In the genomic region with DNA sequence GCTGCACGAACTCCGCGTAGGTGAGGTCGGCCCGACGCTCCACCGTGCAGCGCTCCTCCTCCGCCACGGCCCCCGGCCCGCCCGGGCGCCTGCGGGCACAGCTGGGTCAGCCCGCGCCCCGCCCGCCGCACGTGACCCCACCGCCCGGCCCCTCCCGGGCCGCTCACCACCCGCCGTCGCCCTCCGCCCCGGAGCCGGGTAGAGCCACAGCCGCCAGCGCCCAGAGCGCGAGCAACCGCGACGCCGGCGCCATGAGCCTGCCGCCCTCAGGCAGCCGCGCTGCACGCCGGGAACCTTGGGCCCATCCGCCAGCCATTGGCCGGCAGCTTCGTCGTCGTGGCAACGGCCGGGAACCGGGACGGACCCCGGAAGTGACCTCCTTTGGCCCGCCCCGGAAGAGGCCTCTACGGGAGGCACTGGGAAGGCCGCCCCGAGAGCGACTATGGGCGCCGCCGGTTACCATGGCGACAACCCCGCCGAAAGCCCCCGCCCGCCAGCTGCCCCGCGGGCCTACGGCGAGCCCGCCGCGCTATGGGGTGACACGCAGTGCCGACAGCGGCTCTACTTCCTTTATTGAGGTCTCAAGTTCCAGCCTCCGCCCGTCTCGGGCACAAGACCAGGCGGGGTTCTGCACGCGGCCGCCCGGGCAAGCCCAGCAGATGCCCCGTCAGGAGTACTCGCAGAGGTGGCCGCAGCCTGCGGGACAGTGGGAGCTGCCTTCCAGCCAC, we compare ENCODE assay signal across 1 cellular context.
TF ChIP-seq lines count a peak whose summit lies in the region.

A gene with protein sequence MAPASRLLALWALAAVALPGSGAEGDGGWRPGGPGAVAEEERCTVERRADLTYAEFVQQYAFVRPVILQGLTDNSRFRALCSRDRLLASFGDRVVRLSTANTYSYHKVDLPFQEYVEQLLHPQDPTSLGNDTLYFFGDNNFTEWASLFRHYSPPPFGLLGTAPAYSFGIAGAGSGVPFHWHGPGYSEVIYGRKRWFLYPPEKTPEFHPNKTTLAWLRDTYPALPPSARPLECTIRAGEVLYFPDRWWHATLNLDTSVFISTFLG (minus strand): TSS at position 268 of the 728 bp plus-strand sequence. CDS start 15 bp downstream, at position 253.

TF ChIP-seq in HEK293, 187 proteins besides CTCF, POLR2A, EP300 and RAD21 (continued from another document and continues in another):
- TF ChIP-seq, protein P1, sequence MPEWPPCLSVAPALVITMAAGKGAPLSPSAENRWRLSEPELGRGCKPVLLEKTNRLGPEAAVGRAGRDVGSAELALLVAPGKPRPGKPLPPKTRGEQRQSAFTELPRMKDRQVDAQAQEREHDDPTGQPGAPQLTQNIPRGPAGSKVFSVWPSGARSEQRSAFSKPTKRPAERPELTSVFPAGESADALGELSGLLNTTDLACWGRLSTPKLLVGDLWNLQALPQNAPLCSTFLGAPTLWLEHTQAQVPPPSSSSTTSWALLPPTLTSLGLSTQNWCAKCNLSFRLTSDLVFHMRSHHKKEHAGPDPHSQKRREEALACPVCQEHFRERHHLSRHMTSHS (tag by site-specific recombination; IDR thresholded peaks at IDR 0.05) = no peak
- peak; percentile 13; the same call in 1 of the 2 replicates for TF ChIP-seq KLF9 (tag by site-specific recombination; IDR thresholded peaks at IDR 0.05; ENCODE audit: low read depth)
- TF ChIP-seq ZNF423 (tag by site-specific recombination; IDR thresholded peaks at IDR 0.05) = peak; percentile 79
- TF ChIP-seq, protein P2, sequence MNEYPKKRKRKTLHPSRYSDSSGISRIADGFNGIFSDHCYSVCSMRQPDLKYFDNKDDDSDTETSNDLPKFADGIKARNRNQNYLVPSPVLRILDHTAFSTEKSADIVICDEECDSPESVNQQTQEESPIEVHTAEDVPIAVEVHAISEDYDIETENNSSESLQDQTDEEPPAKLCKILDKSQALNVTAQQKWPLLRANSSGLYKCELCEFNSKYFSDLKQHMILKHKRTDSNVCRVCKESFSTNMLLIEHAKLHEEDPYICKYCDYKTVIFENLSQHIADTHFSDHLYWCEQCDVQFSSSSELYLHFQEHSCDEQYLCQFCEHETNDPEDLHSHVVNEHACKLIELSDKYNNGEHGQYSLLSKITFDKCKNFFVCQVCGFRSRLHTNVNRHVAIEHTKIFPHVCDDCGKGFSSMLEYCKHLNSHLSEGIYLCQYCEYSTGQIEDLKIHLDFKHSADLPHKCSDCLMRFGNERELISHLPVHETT (tag by site-specific recombination; IDR thresholded peaks at IDR 0.05) = peak; percentile 28; the same call in 1 of the 2 replicates
- no peak for TF ChIP-seq ZNF292 (tag by site-specific recombination; IDR thresholded peaks at IDR 0.05; ENCODE audit: borderline replicate concordance, low read depth)
- TF ChIP-seq, protein P3, sequence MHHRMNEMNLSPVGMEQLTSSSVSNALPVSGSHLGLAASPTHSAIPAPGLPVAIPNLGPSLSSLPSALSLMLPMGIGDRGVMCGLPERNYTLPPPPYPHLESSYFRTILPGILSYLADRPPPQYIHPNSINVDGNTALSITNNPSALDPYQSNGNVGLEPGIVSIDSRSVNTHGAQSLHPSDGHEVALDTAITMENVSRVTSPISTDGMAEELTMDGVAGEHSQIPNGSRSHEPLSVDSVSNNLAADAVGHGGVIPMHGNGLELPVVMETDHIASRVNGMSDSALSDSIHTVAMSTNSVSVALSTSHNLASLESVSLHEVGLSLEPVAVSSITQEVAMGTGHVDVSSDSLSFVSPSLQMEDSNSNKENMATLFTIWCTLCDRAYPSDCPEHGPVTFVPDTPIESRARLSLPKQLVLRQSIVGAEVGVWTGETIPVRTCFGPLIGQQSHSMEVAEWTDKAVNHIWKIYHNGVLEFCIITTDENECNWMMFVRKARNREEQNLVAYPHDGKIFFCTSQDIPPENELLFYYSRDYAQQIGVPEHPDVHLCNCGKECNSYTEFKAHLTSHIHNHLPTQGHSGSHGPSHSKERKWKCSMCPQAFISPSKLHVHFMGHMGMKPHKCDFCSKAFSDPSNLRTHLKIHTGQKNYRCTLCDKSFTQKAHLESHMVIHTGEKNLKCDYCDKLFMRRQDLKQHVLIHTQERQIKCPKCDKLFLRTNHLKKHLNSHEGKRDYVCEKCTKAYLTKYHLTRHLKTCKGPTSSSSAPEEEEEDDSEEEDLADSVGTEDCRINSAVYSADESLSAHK (tag by site-specific recombination; IDR thresholded peaks at IDR 0.05) = peak; percentile 16; the same call in 1 of the 2 replicates
- TF ChIP-seq KLF10 (tag by site-specific recombination; IDR thresholded peaks at IDR 0.05) = peak; percentile 48; the same call in 1 of the 2 replicates
- no peak for TF ChIP-seq ZNF366 (tag by site-specific recombination; conservative IDR thresholded peaks at IDR 0.05)
- no peak for TF ChIP-seq ZNF560 (tag by site-specific recombination; IDR thresholded peaks at IDR 0.05; ENCODE audit: borderline replicate concordance)
- no peak for TF ChIP-seq ZNF544 (tag by site-specific recombination; IDR thresholded peaks at IDR 0.05)
- TF ChIP-seq, protein P4, sequence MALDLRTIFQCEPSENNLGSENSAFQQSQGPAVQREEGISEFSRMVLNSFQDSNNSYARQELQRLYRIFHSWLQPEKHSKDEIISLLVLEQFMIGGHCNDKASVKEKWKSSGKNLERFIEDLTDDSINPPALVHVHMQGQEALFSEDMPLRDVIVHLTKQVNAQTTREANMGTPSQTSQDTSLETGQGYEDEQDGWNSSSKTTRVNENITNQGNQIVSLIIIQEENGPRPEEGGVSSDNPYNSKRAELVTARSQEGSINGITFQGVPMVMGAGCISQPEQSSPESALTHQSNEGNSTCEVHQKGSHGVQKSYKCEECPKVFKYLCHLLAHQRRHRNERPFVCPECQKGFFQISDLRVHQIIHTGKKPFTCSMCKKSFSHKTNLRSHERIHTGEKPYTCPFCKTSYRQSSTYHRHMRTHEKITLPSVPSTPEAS (tag by site-specific recombination; IDR thresholded peaks at IDR 0.05) = no peak
- no peak for TF ChIP-seq ZNF658 (tag by site-specific recombination; IDR thresholded peaks at IDR 0.05)
- TF ChIP-seq ZSCAN30 (tag by site-specific recombination; IDR thresholded peaks at IDR 0.05) = peak; percentile 24
- TF ChIP-seq, protein P5, sequence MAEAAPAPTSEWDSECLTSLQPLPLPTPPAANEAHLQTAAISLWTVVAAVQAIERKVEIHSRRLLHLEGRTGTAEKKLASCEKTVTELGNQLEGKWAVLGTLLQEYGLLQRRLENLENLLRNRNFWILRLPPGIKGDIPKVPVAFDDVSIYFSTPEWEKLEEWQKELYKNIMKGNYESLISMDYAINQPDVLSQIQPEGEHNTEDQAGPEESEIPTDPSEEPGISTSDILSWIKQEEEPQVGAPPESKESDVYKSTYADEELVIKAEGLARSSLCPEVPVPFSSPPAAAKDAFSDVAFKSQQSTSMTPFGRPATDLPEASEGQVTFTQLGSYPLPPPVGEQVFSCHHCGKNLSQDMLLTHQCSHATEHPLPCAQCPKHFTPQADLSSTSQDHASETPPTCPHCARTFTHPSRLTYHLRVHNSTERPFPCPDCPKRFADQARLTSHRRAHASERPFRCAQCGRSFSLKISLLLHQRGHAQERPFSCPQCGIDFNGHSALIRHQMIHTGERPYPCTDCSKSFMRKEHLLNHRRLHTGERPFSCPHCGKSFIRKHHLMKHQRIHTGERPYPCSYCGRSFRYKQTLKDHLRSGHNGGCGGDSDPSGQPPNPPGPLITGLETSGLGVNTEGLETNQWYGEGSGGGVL (tag by site-specific recombination; IDR thresholded peaks at IDR 0.05) = no peak
- TF ChIP-seq, protein P6, sequence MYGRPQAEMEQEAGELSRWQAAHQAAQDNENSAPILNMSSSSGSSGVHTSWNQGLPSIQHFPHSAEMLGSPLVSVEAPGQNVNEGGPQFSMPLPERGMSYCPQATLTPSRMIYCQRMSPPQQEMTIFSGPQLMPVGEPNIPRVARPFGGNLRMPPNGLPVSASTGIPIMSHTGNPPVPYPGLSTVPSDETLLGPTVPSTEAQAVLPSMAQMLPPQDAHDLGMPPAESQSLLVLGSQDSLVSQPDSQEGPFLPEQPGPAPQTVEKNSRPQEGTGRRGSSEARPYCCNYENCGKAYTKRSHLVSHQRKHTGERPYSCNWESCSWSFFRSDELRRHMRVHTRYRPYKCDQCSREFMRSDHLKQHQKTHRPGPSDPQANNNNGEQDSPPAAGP (tag by site-specific recombination; IDR thresholded peaks at IDR 0.05) = peak; percentile 93
- TF ChIP-seq ZNF2 (tag by site-specific recombination; IDR thresholded peaks at IDR 0.05) = peak; percentile 64
- TF ChIP-seq, protein P7, sequence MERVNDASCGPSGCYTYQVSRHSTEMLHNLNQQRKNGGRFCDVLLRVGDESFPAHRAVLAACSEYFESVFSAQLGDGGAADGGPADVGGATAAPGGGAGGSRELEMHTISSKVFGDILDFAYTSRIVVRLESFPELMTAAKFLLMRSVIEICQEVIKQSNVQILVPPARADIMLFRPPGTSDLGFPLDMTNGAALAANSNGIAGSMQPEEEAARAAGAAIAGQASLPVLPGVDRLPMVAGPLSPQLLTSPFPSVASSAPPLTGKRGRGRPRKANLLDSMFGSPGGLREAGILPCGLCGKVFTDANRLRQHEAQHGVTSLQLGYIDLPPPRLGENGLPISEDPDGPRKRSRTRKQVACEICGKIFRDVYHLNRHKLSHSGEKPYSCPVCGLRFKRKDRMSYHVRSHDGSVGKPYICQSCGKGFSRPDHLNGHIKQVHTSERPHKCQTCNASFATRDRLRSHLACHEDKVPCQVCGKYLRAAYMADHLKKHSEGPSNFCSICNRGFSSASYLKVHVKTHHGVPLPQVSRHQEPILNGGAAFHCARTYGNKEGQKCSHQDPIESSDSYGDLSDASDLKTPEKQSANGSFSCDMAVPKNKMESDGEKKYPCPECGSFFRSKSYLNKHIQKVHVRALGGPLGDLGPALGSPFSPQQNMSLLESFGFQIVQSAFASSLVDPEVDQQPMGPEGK (tag by site-specific recombination; IDR thresholded peaks at IDR 0.05) = peak; percentile 81
- no peak for TF ChIP-seq ZNF791 (tag by site-specific recombination; IDR thresholded peaks at IDR 0.05)
- TF ChIP-seq ZXDB (tag by site-specific recombination; IDR thresholded peaks at IDR 0.05) = peak; percentile 57
- no peak for TF ChIP-seq ZNF16 (tag by site-specific recombination; IDR thresholded peaks at IDR 0.05; ENCODE audit: low read depth)
- TF ChIP-seq, protein P8, sequence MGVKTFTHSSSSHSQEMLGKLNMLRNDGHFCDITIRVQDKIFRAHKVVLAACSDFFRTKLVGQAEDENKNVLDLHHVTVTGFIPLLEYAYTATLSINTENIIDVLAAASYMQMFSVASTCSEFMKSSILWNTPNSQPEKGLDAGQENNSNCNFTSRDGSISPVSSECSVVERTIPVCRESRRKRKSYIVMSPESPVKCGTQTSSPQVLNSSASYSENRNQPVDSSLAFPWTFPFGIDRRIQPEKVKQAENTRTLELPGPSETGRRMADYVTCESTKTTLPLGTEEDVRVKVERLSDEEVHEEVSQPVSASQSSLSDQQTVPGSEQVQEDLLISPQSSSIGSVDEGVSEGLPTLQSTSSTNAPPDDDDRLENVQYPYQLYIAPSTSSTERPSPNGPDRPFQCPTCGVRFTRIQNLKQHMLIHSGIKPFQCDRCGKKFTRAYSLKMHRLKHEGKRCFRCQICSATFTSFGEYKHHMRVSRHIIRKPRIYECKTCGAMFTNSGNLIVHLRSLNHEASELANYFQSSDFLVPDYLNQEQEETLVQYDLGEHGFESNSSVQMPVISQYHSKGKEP (tag by site-specific recombination; IDR thresholded peaks at IDR 0.05) = peak; percentile 53; the same call in 1 of the 2 replicates
- TF ChIP-seq ZNF514 (tag by site-specific recombination; IDR thresholded peaks at IDR 0.05) = no peak
- TF ChIP-seq ZNF843 (tag by site-specific recombination; IDR thresholded peaks at IDR 0.05) = peak; percentile 57
- TF ChIP-seq GLIS2 (tag by site-specific recombination; IDR thresholded peaks at IDR 0.05) = peak; percentile 84
- TF ChIP-seq, protein P9, sequence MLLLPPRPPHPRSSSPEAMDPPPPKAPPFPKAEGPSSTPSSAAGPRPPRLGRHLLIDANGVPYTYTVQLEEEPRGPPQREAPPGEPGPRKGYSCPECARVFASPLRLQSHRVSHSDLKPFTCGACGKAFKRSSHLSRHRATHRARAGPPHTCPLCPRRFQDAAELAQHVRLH (tag by site-specific recombination; IDR thresholded peaks at IDR 0.05) = no peak
- 0 out of 2 replicates have a peak, but pooled peaks have one; percentile 15 for TF ChIP-seq ZNF37A (tag by site-specific recombination; IDR thresholded peaks at IDR 0.05)
- TF ChIP-seq ZFP37 (tag by site-specific recombination; IDR thresholded peaks at IDR 0.05) = no peak
- peak; percentile 99 for TF ChIP-seq ZNF837 (tag by site-specific recombination; IDR thresholded peaks at IDR 0.05)
- peak; percentile 38; the same call in 1 of the 2 replicates for TF ChIP-seq ZNF394 (tag by site-specific recombination; IDR thresholded peaks at IDR 0.05; ENCODE audit: borderline replicate concordance)
- TF ChIP-seq SP7 (tag by site-specific recombination; IDR thresholded peaks at IDR 0.05) = peak; percentile 30
- peak; percentile 80; the same call in 1 of the 2 replicates for TF ChIP-seq ZBTB7A (tag by site-specific recombination; IDR thresholded peaks at IDR 0.05; ENCODE audit: low read depth)
- peak; percentile 3; the same call in 1 of the 2 replicates for TF ChIP-seq ZNF596 (tag by site-specific recombination; IDR thresholded peaks at IDR 0.05)
- no peak for TF ChIP-seq ZNF138 (tag by site-specific recombination; IDR thresholded peaks at IDR 0.05; ENCODE audit: borderline replicate concordance)
- TF ChIP-seq, protein P10, sequence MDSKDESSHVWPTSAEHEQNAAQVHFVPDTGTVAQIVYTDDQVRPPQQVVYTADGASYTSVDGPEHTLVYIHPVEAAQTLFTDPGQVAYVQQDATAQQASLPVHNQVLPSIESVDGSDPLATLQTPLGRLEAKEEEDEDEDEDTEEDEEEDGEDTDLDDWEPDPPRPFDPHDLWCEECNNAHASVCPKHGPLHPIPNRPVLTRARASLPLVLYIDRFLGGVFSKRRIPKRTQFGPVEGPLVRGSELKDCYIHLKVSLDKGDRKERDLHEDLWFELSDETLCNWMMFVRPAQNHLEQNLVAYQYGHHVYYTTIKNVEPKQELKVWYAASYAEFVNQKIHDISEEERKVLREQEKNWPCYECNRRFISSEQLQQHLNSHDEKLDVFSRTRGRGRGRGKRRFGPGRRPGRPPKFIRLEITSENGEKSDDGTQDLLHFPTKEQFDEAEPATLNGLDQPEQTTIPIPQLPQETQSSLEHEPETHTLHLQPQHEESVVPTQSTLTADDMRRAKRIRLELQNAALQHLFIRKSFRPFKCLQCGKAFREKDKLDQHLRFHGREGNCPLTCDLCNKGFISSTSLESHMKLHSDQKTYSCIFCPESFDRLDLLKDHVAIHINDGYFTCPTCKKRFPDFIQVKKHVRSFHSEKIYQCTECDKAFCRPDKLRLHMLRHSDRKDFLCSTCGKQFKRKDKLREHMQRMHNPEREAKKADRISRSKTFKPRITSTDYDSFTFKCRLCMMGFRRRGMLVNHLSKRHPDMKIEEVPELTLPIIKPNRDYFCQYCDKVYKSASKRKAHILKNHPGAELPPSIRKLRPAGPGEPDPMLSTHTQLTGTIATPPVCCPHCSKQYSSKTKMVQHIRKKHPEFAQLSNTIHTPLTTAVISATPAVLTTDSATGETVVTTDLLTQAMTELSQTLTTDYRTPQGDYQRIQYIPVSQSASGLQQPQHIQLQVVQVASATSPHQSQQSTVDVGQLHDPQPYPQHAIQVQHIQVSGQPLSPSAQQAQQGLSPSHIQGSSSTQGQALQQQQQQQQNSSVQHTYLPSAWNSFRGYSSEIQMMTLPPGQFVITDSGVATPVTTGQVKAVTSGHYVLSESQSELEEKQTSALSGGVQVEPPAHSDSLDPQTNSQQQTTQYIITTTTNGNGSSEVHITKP (tag by site-specific recombination; IDR thresholded peaks at IDR 0.05) = 0 out of 2 replicates have a peak, but pooled peaks have one; percentile 14
- no peak for TF ChIP-seq ZNF404 (tag by site-specific recombination; IDR thresholded peaks at IDR 0.05)
- no peak for TF ChIP-seq ZBTB1 (tag by site-specific recombination; IDR thresholded peaks at IDR 0.05)
- TF ChIP-seq GLIS1 (tag by site-specific recombination; IDR thresholded peaks at IDR 0.05) = peak; percentile 83
